ENCODE assay signal across 1 cellular context in genomic region chr2:74488643-74489481, GRCh38.
TF ChIP-seq lines count a peak whose summit lies in the region.

No MANE protein-coding gene starts in this region.

TF ChIP-seq in HepG2, 621 proteins besides CTCF, POLR2A, EP300 and RAD21 (continued from another document and continues in another):
- TF ChIP-seq ZNF280D (CRISPR knock-in tag; IDR thresholded peaks at IDR 0.05) (peak; percentile 53; the same call in 1 of the 2 replicates), CBFB (CRISPR knock-in tag; IDR thresholded peaks at IDR 0.05) (peak; percentile 71; the same call in 1 of the 2 replicates), CC2D1A (CRISPR knock-in tag; IDR thresholded peaks at IDR 0.05) (no peak), DMTF1 (CRISPR knock-in tag; IDR thresholded peaks at IDR 0.05) (no peak), REPIN1 (CRISPR knock-in tag; IDR thresholded peaks at IDR 0.05; ENCODE audit: borderline replicate concordance, low read depth) (peak; percentile 99), AHDC1 (CRISPR knock-in tag; IDR thresholded peaks at IDR 0.05; ENCODE audit: borderline replicate concordance) (peak; percentile 87; the same call in 1 of the 2 replicates), ZNF746 (CRISPR knock-in tag; IDR thresholded peaks at IDR 0.05) (peak; percentile 67; the same call in 1 of the 2 replicates), CEBPB (IDR thresholded peaks at IDR 0.05; ENCODE audit: borderline replicate concordance, low read depth, low read length) (peak; percentile 95), ZNF441 (CRISPR knock-in tag; IDR thresholded peaks at IDR 0.05; ENCODE audit: borderline replicate concordance) (peak; percentile 100), HMG20B (CRISPR knock-in tag; conservative IDR thresholded peaks at IDR 0.05) (peak; percentile 76; the same call in 1 of the 2 replicates), ZNF850 (CRISPR knock-in tag; conservative IDR thresholded peaks at IDR 0.05) (no peak), ZBTB25 (CRISPR knock-in tag; IDR thresholded peaks at IDR 0.05) (no peak), ZNF652 (CRISPR knock-in tag; IDR thresholded peaks at IDR 0.05; ENCODE audit: borderline replicate concordance, low read depth) (peak; percentile 57; the same call in 1 of the 2 replicates), RBAK (CRISPR knock-in tag; IDR thresholded peaks at IDR 0.05) (peak; percentile 18; the same call in 1 of the 2 replicates), RFXAP (CRISPR knock-in tag; IDR thresholded peaks at IDR 0.05; ENCODE audit: borderline replicate concordance) (peak; percentile 35; the same call in 1 of the 2 replicates), ZNF614 (CRISPR knock-in tag; IDR thresholded peaks at IDR 0.05; ENCODE audit: borderline replicate concordance) (peak; percentile 64; the same call in 1 of the 2 replicates), FOSL2 (CRISPR knock-in tag; IDR thresholded peaks at IDR 0.05) (peak; percentile 41; the same call in 1 of the 2 replicates), KDM3A (CRISPR knock-in tag; IDR thresholded peaks at IDR 0.05; ENCODE audit: low read depth) (peak; percentile 21; the same call in 1 of the 2 replicates), ELF4 (CRISPR knock-in tag; IDR thresholded peaks at IDR 0.05; ENCODE audit: borderline replicate concordance) (no peak), PHF8 (CRISPR knock-in tag; IDR thresholded peaks at IDR 0.05) (peak; percentile 22; the same call in 1 of the 2 replicates), FOXK1 (CRISPR knock-in tag; IDR thresholded peaks at IDR 0.05; ENCODE audit: borderline replicate concordance, low read depth) (peak; percentile 69; the same call in 1 of the 2 replicates), ZBTB34 (CRISPR knock-in tag; IDR thresholded peaks at IDR 0.05) (peak; percentile 91; the same call in 1 of the 2 replicates), TOPORS (CRISPR knock-in tag; IDR thresholded peaks at IDR 0.05) (0 out of 2 replicates have a peak, but pooled peaks have one; percentile 61), ZNF264 (CRISPR knock-in tag; IDR thresholded peaks at IDR 0.05) (0 out of 2 replicates have a peak, but pooled peaks have one; percentile 34), SOX5 (CRISPR knock-in tag; IDR thresholded peaks at IDR 0.05; ENCODE audit: borderline replicate concordance) (peak; percentile 86), ZNF350 (CRISPR knock-in tag; IDR thresholded peaks at IDR 0.05; ENCODE audit: borderline replicate concordance, low read depth) (peak; percentile 63; the same call in 1 of the 2 replicates), ELF3 (CRISPR knock-in tag; IDR thresholded peaks at IDR 0.05) (0 out of 2 replicates have a peak, but pooled peaks have one; percentile 49), DPF2 (CRISPR knock-in tag; IDR thresholded peaks at IDR 0.05; ENCODE audit: borderline replicate concordance, low read depth) (peak; percentile 83), SKI (IDR thresholded peaks at IDR 0.05; ENCODE audit: partially characterized antibody) (peak; percentile 72), BRF2 (CRISPR knock-in tag; IDR thresholded peaks at IDR 0.05) (peak; percentile 89), ZNF672 (CRISPR knock-in tag; IDR thresholded peaks at IDR 0.05) (peak; percentile 91), KDM6A (CRISPR knock-in tag; IDR thresholded peaks at IDR 0.05; ENCODE audit: low read depth) (peak; percentile 86), BRCA1 (CRISPR knock-in tag; IDR thresholded peaks at IDR 0.05) (no peak), ZSCAN30 (CRISPR knock-in tag; IDR thresholded peaks at IDR 0.05) (0 out of 2 replicates have a peak, but pooled peaks have one; percentile 43), ATM (IDR thresholded peaks at IDR 0.05; ENCODE audit: borderline replicate concordance) (peak; percentile 96)
- TF ChIP-seq, protein P1, sequence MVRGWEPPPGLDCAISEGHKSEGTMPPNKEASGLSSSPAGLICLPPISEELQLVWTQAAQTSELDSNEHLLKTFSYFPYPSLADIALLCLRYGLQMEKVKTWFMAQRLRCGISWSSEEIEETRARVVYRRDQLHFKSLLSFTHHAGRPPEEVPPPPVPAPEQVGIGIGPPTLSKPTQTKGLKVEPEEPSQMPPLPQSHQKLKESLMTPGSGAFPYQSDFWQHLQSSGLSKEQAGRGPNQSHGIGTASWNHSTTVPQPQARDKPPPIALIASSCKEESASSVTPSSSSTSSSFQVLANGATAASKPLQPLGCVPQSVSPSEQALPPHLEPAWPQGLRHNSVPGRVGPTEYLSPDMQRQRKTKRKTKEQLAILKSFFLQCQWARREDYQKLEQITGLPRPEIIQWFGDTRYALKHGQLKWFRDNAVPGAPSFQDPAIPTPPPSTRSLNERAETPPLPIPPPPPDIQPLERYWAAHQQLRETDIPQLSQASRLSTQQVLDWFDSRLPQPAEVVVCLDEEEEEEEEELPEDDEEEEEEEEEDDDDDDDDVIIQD (CRISPR knock-in tag; IDR thresholded peaks at IDR 0.05; ENCODE audit: low read depth) = 0 out of 2 replicates have a peak, but pooled peaks have one; percentile 53
- TF ChIP-seq, protein P2, sequence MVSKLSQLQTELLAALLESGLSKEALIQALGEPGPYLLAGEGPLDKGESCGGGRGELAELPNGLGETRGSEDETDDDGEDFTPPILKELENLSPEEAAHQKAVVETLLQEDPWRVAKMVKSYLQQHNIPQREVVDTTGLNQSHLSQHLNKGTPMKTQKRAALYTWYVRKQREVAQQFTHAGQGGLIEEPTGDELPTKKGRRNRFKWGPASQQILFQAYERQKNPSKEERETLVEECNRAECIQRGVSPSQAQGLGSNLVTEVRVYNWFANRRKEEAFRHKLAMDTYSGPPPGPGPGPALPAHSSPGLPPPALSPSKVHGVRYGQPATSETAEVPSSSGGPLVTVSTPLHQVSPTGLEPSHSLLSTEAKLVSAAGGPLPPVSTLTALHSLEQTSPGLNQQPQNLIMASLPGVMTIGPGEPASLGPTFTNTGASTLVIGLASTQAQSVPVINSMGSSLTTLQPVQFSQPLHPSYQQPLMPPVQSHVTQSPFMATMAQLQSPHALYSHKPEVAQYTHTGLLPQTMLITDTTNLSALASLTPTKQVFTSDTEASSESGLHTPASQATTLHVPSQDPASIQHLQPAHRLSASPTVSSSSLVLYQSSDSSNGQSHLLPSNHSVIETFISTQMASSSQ (IDR thresholded peaks at IDR 0.05; ENCODE audit: low read depth) = peak; percentile 77
- TF ChIP-seq, protein P2 (CRISPR knock-in tag; IDR thresholded peaks at IDR 0.05; ENCODE audit: borderline replicate concordance) = peak; percentile 31; the same call in 1 of the 2 replicates
